In genomic region chr1:219312967-219313366, GRCh38 we compare ENCODE assay signal across 17 cellular contexts.
DNase-seq lines count a peak whose midpoint lies in the region; ATAC-seq, FAIRE-seq and TF ChIP-seq lines count a peak whose summit lies in the region.
"Had no signal": no experiment of that assay in that cellular context is flagged by ENCODE, and none has a peak within 500 bp of the region (broad histone marks: within the 10 kb centered on the region; RNA-seq: fewer than 3 reads in every experiment).

No MANE protein-coding gene starts in this region.

- H3K27ac ChIP-seq in HEK293 (ENCODE audit: extremely low read depth, low read depth, low read length) = no peak overlapping the region
- H3K27ac ChIP-seq in astrocyte (ENCODE audit: low read depth, low read length) = peak overlapping the region; percentile 56
- peak overlapping the region; percentile 68 for H3K27ac ChIP-seq in hepatocyte
- H3K27ac ChIP-seq in GM23338 (ENCODE audit: low read depth) = no peak overlapping the region
- H3K27ac ChIP-seq in mesendoderm (ENCODE audit: low read depth, low read length) = no peak overlapping the region
- H3K27ac ChIP-seq: psoas muscle had no signal

- peaks cover 13% of the 10 kb centered on the region for H3K4me1 Mint-ChIP-seq in astrocyte (ENCODE audit: low read depth, unreplicated experiment)
- H3K4me1 Mint-ChIP-seq in GM23338 = no peaks in the 10 kb centered on the region; the same call in 2 of the 3 replicates
- H3K4me1 Mint-ChIP-seq: immature natural killer cell had no signal

- peak overlapping the region; percentile 2 for H3K4me2 ChIP-seq in astrocyte (ENCODE audit: low read length)
- no peak overlapping the region for H3K4me2 ChIP-seq in hepatocyte
- H3K4me2 ChIP-seq in GM23338 = no peak overlapping the region
- no peak overlapping the region for H3K4me2 ChIP-seq in mesendoderm (ENCODE audit: low read length)

- no peak overlapping the region for H2BK5ac ChIP-seq in mesendoderm (ENCODE audit: low read length)

- H3K27ac Mint-ChIP-seq in astrocyte (ENCODE audit: unreplicated experiment) (peak overlapping the region; percentile 31), GM23338 (no peak overlapping the region)
- H3K27ac Mint-ChIP-seq: immature natural killer cell; stimulated activated memory B cell treated with anti-CD40 and anti-IgM and Interleukin-4, amounts not matched to agents 10 μg/mL and 1 μg/mL and 100 μg/mL, for 72 hours had no signal

- peak overlapping the region; percentile 23 for H3K9ac ChIP-seq in astrocyte (ENCODE audit: low read length)
- no peak overlapping the region for H3K9ac ChIP-seq in mesendoderm (ENCODE audit: low read length)

- H4K20me1 ChIP-seq in astrocyte (ENCODE audit: insufficient read depth, low read length) (no peaks in the 10 kb centered on the region), hepatocyte (ENCODE audit: insufficient read depth, poor library complexity, severe bottlenecking) (no peaks in the 10 kb centered on the region), GM23338 (replicated peaks; ENCODE audit: insufficient read depth) (no peaks in the 10 kb centered on the region)

- no peak overlapping the region for H2BK15ac ChIP-seq in mesendoderm (replicated peaks; ENCODE audit: low read depth)

- POLR2A ChIA-PET in HEK293 (lab: Yijun Ruan, JAX) = no interaction called here

- ATAC-seq in GM23338 = no peak
- ATAC-seq: psoas muscle; stimulated activated memory B cell treated with anti-CD40 and anti-IgM and Interleukin-4, amounts not matched to agents 10 μg/mL and 1 μg/mL and 100 μg/mL, for 72 hours had no signal

- H3K79me1 ChIP-seq in mesendoderm (ENCODE audit: low read length) = no peaks in the 10 kb centered on the region

- CTCF ChIA-PET in HEK293 (lab: Yijun Ruan, JAX) = interaction anchor here (0.7 to 1.0 kb wide), 2 partner anchors 10 to 42 kb away, joined by 3 to 4 read pairs; no protein-coding TSS in a partner anchor

- H3K36me3 ChIP-seq in HEK293 (ENCODE audit: control insufficient read depth in 2 of 2, insufficient read depth in 1 of 2, low read length in 2 of 2) (no peaks in the 10 kb centered on the region), astrocyte (ENCODE audit: insufficient read depth, low read length) (no peaks in the 10 kb centered on the region), hepatocyte (replicated peaks; ENCODE audit: insufficient read depth, low read depth) (no peaks in the 10 kb centered on the region), GM23338 (ENCODE audit: insufficient read depth) (peaks cover 2% of the 10 kb centered on the region; the same call in 1 of the 2 replicates), mesendoderm (ENCODE audit: control insufficient read depth, insufficient read depth, low read length) (no peaks in the 10 kb centered on the region)

- 47% methylated on average over 3 of the region's 3 CpGs for WGBS in hepatocyte (ENCODE audit: low lambda C conversion rate, missing lambda C conversion rate)
- no CpG with 5 or more reads among the region's 3 CpGs for WGBS in mesendoderm (ENCODE audit: extremely low coverage, insufficient coverage, low lambda C conversion rate)

- no peak overlapping the region for H3K18ac ChIP-seq in mesendoderm (ENCODE audit: low read length)

- no peak overlapping the region for H2AK5ac ChIP-seq in mesendoderm (ENCODE audit: low read length)

- no peaks in the 10 kb centered on the region for H3K9me2 ChIP-seq in hepatocyte (replicated peaks; ENCODE audit: insufficient read depth)
- H3K9me2 ChIP-seq in GM23338 (ENCODE audit: insufficient read depth) = peaks cover 4% of the 10 kb centered on the region

- H3K4me3 ChIP-seq in HEK293 (ENCODE audit: low read depth, low read length) (no peak overlapping the region), astrocyte (ENCODE audit: insufficient read depth, low read depth, low read length) (no peak overlapping the region), hepatocyte (no peak overlapping the region), GM23338 (no peak overlapping the region), mesendoderm (ENCODE audit: low read length) (no peak overlapping the region)
- H3K4me3 ChIP-seq: psoas muscle had no signal

- DNase-seq in AG08395 (ENCODE audit: low spot score) (peak; percentile 66), astrocyte (ENCODE audit: low read depth) (peak; percentile 94), hepatocyte (ENCODE audit: low spot score) (peak; percentile 45), GM23338 (ENCODE audit: low spot score) (no peak), SKM-1 treated with dmso at 0.1 percent for 144 hours (lab: John Stamatoyannopoulos, UW; ENCODE audit: unreplicated experiment) (no peak), RPMI8226 (no peak), mesendoderm (no peak)
- DNase-seq: activated CD8-positive, alpha-beta memory T cell treated with anti-CD3 and anti-CD28 coated beads, Interleukin-2, amount 50 U/mL, for 48 hours; activated naive CD4-positive, alpha-beta T cell treated with anti-CD3 and anti-CD28 coated beads, Interleukin-2, amount 50 U/mL, for 16 hours; DMS153; immature natural killer cell; NCI-H2171 treated with DMSO at 0.1 percent for 48 hours; psoas muscle; stimulated activated CD4-positive, alpha-beta T cell treated with anti-CD3 and anti-CD28 coated beads, Interleukin-4, amount 100 ng/mL, for 24 hours had no signal

- H3K27me3 ChIP-seq in astrocyte (ENCODE audit: insufficient read depth, low read length) (no peaks in the 10 kb centered on the region), hepatocyte (no peaks in the 10 kb centered on the region), GM23338 (ENCODE audit: insufficient read depth) (no peaks in the 10 kb centered on the region), mesendoderm (ENCODE audit: insufficient read depth, low read length, poor library complexity) (peaks cover 2% of the 10 kb centered on the region)

- H3K56ac ChIP-seq in mesendoderm (ENCODE audit: low read length) = no peak overlapping the region

- no peak overlapping the region for H4K8ac ChIP-seq in mesendoderm (ENCODE audit: low read depth, low read length)

- no peaks in the 10 kb centered on the region for H3K79me2 ChIP-seq in astrocyte (ENCODE audit: insufficient read depth, low read length)
- no peaks in the 10 kb centered on the region for H3K79me2 ChIP-seq in hepatocyte
- H3K79me2 ChIP-seq in GM23338 (replicated peaks; ENCODE audit: insufficient read depth) = no peaks in the 10 kb centered on the region
- H3K79me2 ChIP-seq in mesendoderm (ENCODE audit: control insufficient read depth, insufficient read depth, low read length) = no peaks in the 10 kb centered on the region

- no peak for FAIRE-seq in astrocyte (lab: Jason Lieb, UNC)
- FAIRE-seq: frontal cortex had no signal

- TF ChIP-seq CTCF in HEK293 (tag by site-specific recombination; IDR thresholded peaks at IDR 0.05) (no peak), astrocyte (IDR thresholded peaks at IDR 0.05; ENCODE audit: insufficient read depth, low read depth, low read length) (no peak), hepatocyte (IDR thresholded peaks at IDR 0.05; ENCODE audit: poor library complexity) (no peak), GM23338 (conservative IDR thresholded peaks at IDR 0.05; ENCODE audit: low read depth in 2 of 2) (no peak)

- H2BK120ac ChIP-seq in mesendoderm (ENCODE audit: low read depth, low read length) = no peak overlapping the region

- H3K9me3 Mint-ChIP-seq in astrocyte (ENCODE audit: unreplicated experiment) = peaks cover 7% of the 10 kb centered on the region
- H3K9me3 Mint-ChIP-seq in GM23338 = peaks cover 6% of the 10 kb centered on the region

- H3K36me3 Mint-ChIP-seq in astrocyte (ENCODE audit: low read depth, unreplicated experiment) = peaks cover under 1% of the 10 kb centered on the region
- H3K36me3 Mint-ChIP-seq in GM23338 (ENCODE audit: low read depth) = peaks cover 9% of the 10 kb centered on the region
- H3K36me3 Mint-ChIP-seq: immature natural killer cell had no signal

- H2AFZ ChIP-seq in astrocyte (ENCODE audit: low read depth, low read length) = no peak overlapping the region
- H2AFZ ChIP-seq in hepatocyte = no peak overlapping the region
- no peak overlapping the region for H2AFZ ChIP-seq in GM23338

- H3K4me3 Mint-ChIP-seq in astrocyte (ENCODE audit: unreplicated experiment) (no peak overlapping the region), GM23338 (no peak overlapping the region)
- H3K4me3 Mint-ChIP-seq: immature natural killer cell; stimulated activated memory B cell treated with anti-CD40 and anti-IgM and Interleukin-4, amounts not matched to agents 10 μg/mL and 1 μg/mL and 100 μg/mL, for 72 hours had no signal

- no peak overlapping the region for H3K4ac ChIP-seq in mesendoderm (ENCODE audit: low read depth, low read length)

- H3K27me3 Mint-ChIP-seq in astrocyte (ENCODE audit: low read depth, unreplicated experiment) (no peaks in the 10 kb centered on the region), GM23338 (ENCODE audit: insufficient read depth, low read depth, poor library complexity) (peaks cover 3% of the 10 kb centered on the region)
- H3K27me3 Mint-ChIP-seq: stimulated activated memory B cell treated with anti-CD40 and anti-IgM and Interleukin-4, amounts not matched to agents 10 μg/mL and 1 μg/mL and 100 μg/mL, for 72 hours had no signal

- H3K23ac ChIP-seq in mesendoderm (ENCODE audit: low read length) = no peak overlapping the region

- H3K4me1 ChIP-seq in HEK293 (ENCODE audit: control insufficient read depth, insufficient read depth, low read length) (no peaks in the 10 kb centered on the region), astrocyte (ENCODE audit: insufficient read depth, low read length) (peaks cover 9% of the 10 kb centered on the region), hepatocyte (ENCODE audit: insufficient read depth) (no peaks in the 10 kb centered on the region), GM23338 (ENCODE audit: insufficient read depth) (no peaks in the 10 kb centered on the region), mesendoderm (ENCODE audit: control insufficient read depth, low read depth, low read length) (no peaks in the 10 kb centered on the region)
- H3K4me1 ChIP-seq: psoas muscle had no signal

- no peaks in the 10 kb centered on the region for H3K9me3 ChIP-seq in HEK293 (ENCODE audit: control insufficient read depth, insufficient read depth, low read depth, low read length)
- H3K9me3 ChIP-seq in astrocyte (ENCODE audit: insufficient read depth, low read depth, low read length) = no peaks in the 10 kb centered on the region
- no peaks in the 10 kb centered on the region for H3K9me3 ChIP-seq in hepatocyte (ENCODE audit: low read depth)
- H3K9me3 ChIP-seq: psoas muscle had no signal

- H3F3A ChIP-seq in GM23338 (replicated peaks; ENCODE audit: low read depth) = no peaks in the 10 kb centered on the region

- no peak overlapping the region for H4K5ac ChIP-seq in mesendoderm (ENCODE audit: low read length)

TF ChIP-seq in HEK293, 187 proteins besides CTCF, POLR2A, EP300 and RAD21 (continues in another document):
- TF ChIP-seq HOXA7 (CRISPR knock-in tag; IDR thresholded peaks at IDR 0.05; ENCODE audit: borderline replicate concordance) = no peak
- no peak for TF ChIP-seq ZNF132 (tag by site-specific recombination; IDR thresholded peaks at IDR 0.05; ENCODE audit: borderline replicate concordance)

TF ChIP-seq in GM23338, 12 proteins besides CTCF, POLR2A, EP300 and RAD21 (continues in another document):
- TF ChIP-seq CREB1 (CRISPR knock-in tag; IDR thresholded peaks at IDR 0.05; ENCODE audit: low read depth) = no peak
- no peak for TF ChIP-seq ZNF114 (CRISPR knock-in tag; IDR thresholded peaks at IDR 0.05)
- no peak for TF ChIP-seq EZH2phosphoT487 (IDR thresholded peaks at IDR 0.05; ENCODE audit: unreplicated experiment)
- no peak for TF ChIP-seq STAT1 (IDR thresholded peaks at IDR 0.05; ENCODE audit: unreplicated experiment)
- no peak for TF ChIP-seq ZNF331 (CRISPR knock-in tag; IDR thresholded peaks at IDR 0.05; ENCODE audit: low read depth)

Comparison
In these comparisons a context has a peak if more than half of its experiments do, and no peak if none do; other contexts are left out.
1. DNase-seq: peak in AG08395 (single experiment), astrocyte (single experiment) and hepatocyte (single experiment); none in GM23338 (single experiment), SKM-1 treated with dmso at 0.1 percent for 144 hours (single experiment), RPMI8226 (single experiment) and mesendoderm (single experiment).
2. H3K27ac ChIP-seq: peak in astrocyte (single experiment) and hepatocyte (single experiment); none in HEK293 (single experiment), GM23338 (single experiment) and mesendoderm (single experiment).